ENCODE assay signal across 11 cellular contexts in genomic region chr1:239998312-239998649, GRCh38.
DNase-seq lines count a peak whose midpoint lies in the region; ATAC-seq and TF ChIP-seq lines count a peak whose summit lies in the region.
"Had no signal": no experiment of that assay in that cellular context is flagged by ENCODE, and none has a peak within 500 bp of the region (broad histone marks: within the 10 kb centered on the region; RNA-seq: fewer than 3 reads in every experiment).

No MANE protein-coding gene starts in this region.

- intact Hi-C loops in activated CD4-positive, alpha-beta T cell treated with anti-CD3 and anti-CD28 coated beads, Interleukin-2, amount 10 ng/mL, durations not matched to agents 24 days and 14 days (cut with micrococcal nuclease) = no loop called here

- H3K4me3 Mint-ChIP-seq in activated T-helper 17 cell treated with anti-CD3 and anti-CD28 coated beads, Interleukin-2, amount 50 U/mL, for 72 hours = peak overlapping the region; percentile 31
- no peak overlapping the region for H3K4me3 Mint-ChIP-seq in activated CD4-positive, alpha-beta T cell treated with anti-CD3 and anti-CD28 coated beads, Interleukin-2, amount 10 ng/mL, durations not matched to agents 24 days and 14 days

- H3K9me3 ChIP-seq in iPS-20b (ENCODE audit: insufficient read depth, low read depth, low read length) = no peaks in the 10 kb centered on the region
- H3K9me3 ChIP-seq in smooth muscle cell (replicated peaks; ENCODE audit: low read depth) = no peaks in the 10 kb centered on the region
- H3K9me3 ChIP-seq: gastrocnemius medialis had no signal

- no peaks in the 10 kb centered on the region for H3K36me3 Mint-ChIP-seq in activated T-helper 17 cell treated with anti-CD3 and anti-CD28 coated beads, Interleukin-2, amount 50 U/mL, for 72 hours (ENCODE audit: low read depth)
- H3K36me3 Mint-ChIP-seq in activated CD4-positive, alpha-beta T cell treated with anti-CD3 and anti-CD28 coated beads, Interleukin-2, amount 10 ng/mL, durations not matched to agents 24 days and 14 days (ENCODE audit: low read depth) = peaks cover 1% of the 10 kb centered on the region

- H3K27me3 ChIP-seq in iPS-20b (ENCODE audit: insufficient read depth, low read length) (peaks cover 35% of the 10 kb centered on the region), smooth muscle cell (ENCODE audit: low read depth) (peaks cover 20% of the 10 kb centered on the region)

- no peaks in the 10 kb centered on the region for H4K20me1 ChIP-seq in smooth muscle cell (ENCODE audit: low read depth)

- H3K4me3 ChIP-seq in iPS-20b (ENCODE audit: low read length) (peak overlapping the region; percentile 48), smooth muscle cell (peak overlapping the region; percentile 59)

- H3K36me3 ChIP-seq in iPS-20b (ENCODE audit: insufficient read depth, low read depth, low read length) (no peaks in the 10 kb centered on the region), smooth muscle cell (ENCODE audit: low read depth) (no peaks in the 10 kb centered on the region)
- H3K36me3 ChIP-seq: gastrocnemius medialis had no signal

- DNase-seq in NCI-H1105 treated with DMSO at 0.1 percent for 48 hours (lab: John Stamatoyannopoulos, UW) = peak; percentile 16
- DNase-seq in NCI-H1105 (lab: John Stamatoyannopoulos, UW) = no peak
- DNase-seq in smooth muscle cell (lab: John Stamatoyannopoulos, UW; ENCODE audit: unreplicated experiment) = no peak
- no peak for DNase-seq in activated CD4-positive, alpha-beta T cell treated with anti-CD3 and anti-CD28 coated beads, Interleukin-2, amount 10 ng/mL, durations not matched to agents 24 days and 14 days
- DNase-seq in left lobe of liver (ENCODE audit: low spot score) = no peak
- DNase-seq: gastrocnemius medialis, small intestine had no signal

- no peaks in the 10 kb centered on the region for H3K9me3 Mint-ChIP-seq in activated T-helper 17 cell treated with anti-CD3 and anti-CD28 coated beads, Interleukin-2, amount 50 U/mL, for 72 hours
- H3K9me3 Mint-ChIP-seq in activated CD4-positive, alpha-beta T cell treated with anti-CD3 and anti-CD28 coated beads, Interleukin-2, amount 10 ng/mL, durations not matched to agents 24 days and 14 days = no peaks in the 10 kb centered on the region

- H3K4me1 Mint-ChIP-seq in activated T-helper 17 cell treated with anti-CD3 and anti-CD28 coated beads, Interleukin-2, amount 50 U/mL, for 72 hours = no peaks in the 10 kb centered on the region
- no peaks in the 10 kb centered on the region for H3K4me1 Mint-ChIP-seq in activated CD4-positive, alpha-beta T cell treated with anti-CD3 and anti-CD28 coated beads, Interleukin-2, amount 10 ng/mL, durations not matched to agents 24 days and 14 days

- no peak overlapping the region for H3K27ac Mint-ChIP-seq in activated T-helper 17 cell treated with anti-CD3 and anti-CD28 coated beads, Interleukin-2, amount 50 U/mL, for 72 hours
- no peak overlapping the region for H3K27ac Mint-ChIP-seq in activated CD4-positive, alpha-beta T cell treated with anti-CD3 and anti-CD28 coated beads, Interleukin-2, amount 10 ng/mL, durations not matched to agents 24 days and 14 days

- H3K79me2 ChIP-seq in smooth muscle cell (ENCODE audit: low read depth) = no peaks in the 10 kb centered on the region

- ATAC-seq in activated T-helper 17 cell treated with anti-CD3 and anti-CD28 coated beads, Interleukin-2, amount 50 U/mL, for 72 hours (replicated peaks) = no peak
- ATAC-seq in HG03139 (IDR thresholded peaks at IDR 0.05; ENCODE audit: unreplicated experiment) (no peak), left lobe of liver (no peak)
- ATAC-seq: gastrocnemius medialis had no signal

- WGBS in smooth muscle cell (ENCODE audit: low lambda C conversion rate) = 49% methylated on average over 3 of the region's 3 CpGs

- H3K4me2 ChIP-seq in smooth muscle cell = peak overlapping the region; percentile 96

- peak overlapping the region; percentile 96 for H2AFZ ChIP-seq in smooth muscle cell (ENCODE audit: low read depth)

- TF ChIP-seq CTCF in smooth muscle cell (IDR thresholded peaks at IDR 0.05; ENCODE audit: borderline replicate concordance, insufficient read depth, poor library complexity, severe bottlenecking) = no peak

- H3K27me3 Mint-ChIP-seq in activated T-helper 17 cell treated with anti-CD3 and anti-CD28 coated beads, Interleukin-2, amount 50 U/mL, for 72 hours = peaks cover 56% of the 10 kb centered on the region
- peaks cover 34% of the 10 kb centered on the region for H3K27me3 Mint-ChIP-seq in activated CD4-positive, alpha-beta T cell treated with anti-CD3 and anti-CD28 coated beads, Interleukin-2, amount 10 ng/mL, durations not matched to agents 24 days and 14 days

- H3K27ac ChIP-seq in iPS-20b (ENCODE audit: low read length) = no peak overlapping the region
- no peak overlapping the region for H3K27ac ChIP-seq in smooth muscle cell (ENCODE audit: low read depth)
- H3K27ac ChIP-seq: 22Rv1, gastrocnemius medialis had no signal

- H3F3A ChIP-seq in smooth muscle cell (ENCODE audit: low read depth) = peaks cover 8% of the 10 kb centered on the region

- H3K4me1 ChIP-seq in iPS-20b (ENCODE audit: insufficient read depth, low read length) (no peaks in the 10 kb centered on the region), smooth muscle cell (ENCODE audit: low read depth) (no peaks in the 10 kb centered on the region)
- H3K4me1 ChIP-seq: gastrocnemius medialis had no signal

- no peak overlapping the region for H3K9ac ChIP-seq in iPS-20b (ENCODE audit: low read depth, low read length)
- H3K9ac ChIP-seq in smooth muscle cell (ENCODE audit: low read depth) = peak overlapping the region; percentile 62
